Comparison of ENCODE assay signal across 8 cellular contexts in the genomic region with DNA sequence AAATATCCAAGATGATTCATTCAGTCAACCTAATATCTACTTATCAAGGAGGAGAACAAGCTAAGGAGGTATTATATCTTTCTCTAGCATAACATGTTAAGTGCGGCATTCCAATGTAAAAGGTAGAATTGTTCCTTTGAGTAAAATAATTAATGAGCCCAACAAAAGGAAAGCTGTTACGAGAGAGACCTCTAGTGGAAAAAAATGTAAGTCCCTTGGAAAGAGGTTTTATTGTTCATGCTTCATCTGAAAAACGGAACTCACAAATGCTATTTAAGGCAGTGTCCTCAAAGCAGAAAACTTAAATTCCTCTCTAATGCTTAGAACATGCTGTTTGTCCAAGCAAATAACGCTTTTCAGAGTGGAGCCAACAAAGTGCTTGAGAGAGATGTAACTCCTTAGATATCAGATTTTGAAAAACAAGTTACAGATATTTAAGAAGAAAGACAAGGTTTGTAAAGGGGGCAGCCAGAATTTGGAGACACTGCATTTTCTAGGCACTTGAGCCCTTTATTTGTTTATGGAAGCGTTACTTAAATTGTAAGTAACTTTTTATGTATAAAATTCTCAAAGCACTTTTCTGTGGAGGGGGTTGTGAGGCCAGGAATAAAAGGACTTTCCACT.
DNase-seq lines count a peak whose midpoint lies in the region; ATAC-seq and TF ChIP-seq lines count a peak whose summit lies in the region.

No MANE protein-coding gene starts in this region.

- no peak for TF ChIP-seq POLR2A in HCT116 (IDR thresholded peaks at IDR 0.05; ENCODE audit: borderline replicate concordance, extremely low read depth, insufficient read depth, insufficient read length)
- no peak for TF ChIP-seq POLR2A in right lobe of liver (IDR thresholded peaks at IDR 0.05)

- RAD21 ChIA-PET in HCT116 (lab: Charles Lee; ENCODE audit: low non-redundant PET in 1 of 2, low total read pairs in 2 of 2, uncharacterized antibody in 2 of 2, unreplicated experiment in 2 of 2) = no interaction called here

- H3K4me1 ChIP-seq in HCT116 (ENCODE audit: control insufficient read depth in 1 of 2, insufficient read depth in 2 of 2, low read length in 2 of 2) (peaks cover 0 to 7% of the 10 kb centered on the region in 2 experiments; a peak in 1 of 4 replicates), right lobe of liver (no peaks in the 10 kb centered on the region)

- H3K36me3 ChIP-seq in HCT116 (ENCODE audit: control insufficient read depth in 1 of 2, insufficient read depth in 2 of 2, low read length in 2 of 2) = no peaks in the 10 kb centered on the region
- no peaks in the 10 kb centered on the region for H3K36me3 ChIP-seq in right lobe of liver

- peak overlapping the region; percentile 26 for H3K4me2 ChIP-seq in HCT116 (ENCODE audit: low read length)

- BruUV-seq in HCT116 (replicated peaks; lab: Mats Ljungman, UMichigan) = no TSS peak

- CTCF ChIA-PET in HCT116 (lab: Charles Lee) = interaction anchor here (0.7 to 1.4 kb wide), 3 partner anchors 59 to 1884 kb away, joined by 3 to 4 read pairs (median 3); no protein-coding TSS in a partner anchor

- H3K4me3 ChIP-seq in HCT116 (replicated peaks in 1 of 2; ENCODE audit: low read depth in 1 of 2, low read length in 2 of 2) (no peak overlapping the region), astrocyte of the spinal cord (ENCODE audit: low read depth, low read length) (no peak overlapping the region), right lobe of liver (no peak overlapping the region)

- H3K27me3 ChIP-seq in HCT116 (ENCODE audit: insufficient read depth, low read length) (no peaks in the 10 kb centered on the region), right lobe of liver (peaks cover 0 to 3% of the 10 kb centered on the region in 2 donors)

- peak; percentile 58 to 72 (median 65); a peak in 5 of 6 replicates for TF ChIP-seq CTCF in HCT116 (IDR thresholded peaks at IDR 0.05 in 2 of 3, conservative IDR thresholded peaks at IDR 0.05 in 1 of 3; ENCODE audit: borderline replicate concordance in 1 of 3, insufficient read depth in 1 of 3, low read depth in 2 of 3, low read length in 2 of 3)
- peak; percentile 65 for TF ChIP-seq CTCF in astrocyte of the spinal cord (IDR thresholded peaks at IDR 0.05; ENCODE audit: low read depth, low read length)
- peak; percentile 33 to 64 (median 62) for TF ChIP-seq CTCF in right lobe of liver (IDR thresholded peaks at IDR 0.05)

- no peaks in the 10 kb centered on the region for H3K79me2 ChIP-seq in HCT116 (ENCODE audit: insufficient read depth, low read length)

- no peak overlapping the region for H3K27ac ChIP-seq in HCT116 (ENCODE audit: low read depth, low read length)
- no peak overlapping the region for H3K27ac ChIP-seq in right lobe of liver

- H3K9me2 ChIP-seq in HCT116 (ENCODE audit: insufficient read depth) = no peaks in the 10 kb centered on the region

- intact Hi-C loops in HCT116 (cut with micrococcal nuclease) (loop anchor here (1.0 to 10.0 kb wide), 2 partner anchors 1828 to 1886 kb away; no protein-coding TSS in a partner anchor), right lobe of liver (cut with DNase I) (no loop called here)

- H3K9me3 ChIP-seq in HCT116 (ENCODE audit: control insufficient read depth in 1 of 2, insufficient read depth in 1 of 2, low read depth in 1 of 2, low read length in 2 of 2) (no peaks in the 10 kb centered on the region), right lobe of liver (no peaks in the 10 kb centered on the region)

- peak; percentile 60 for DNase-seq in ELR (ENCODE audit: low read depth)
- peak; percentile 41 for DNase-seq in HCT116 (ENCODE audit: low read depth, low spot score)
- DNase-seq in NCI-H2196 (lab: John Stamatoyannopoulos, UW; ENCODE audit: unreplicated experiment) = peak; percentile 36
- peak; percentile 61 for DNase-seq in astrocyte of the spinal cord (ENCODE audit: low read depth, low spot score)
- DNase-seq in right lobe of liver = no peak
- DNase-seq in stimulated activated CD8-positive, alpha-beta memory T cell treated with anti-CD3 and anti-CD28 coated beads, Interleukin-4, amount 100 ng/mL, for 48 hours = no peak
- DNase-seq in activated CD4-positive, alpha-beta T cell treated with anti-CD3 and anti-CD28 coated beads, Interleukin-2, amount 50 U/mL, for 4 hours = no peak

- ATAC-seq in HCT116 (peak; percentile 75), right lobe of liver (peak; percentile 29 to 71 (median 58)), HG03457 (IDR thresholded peaks at IDR 0.05; ENCODE audit: unreplicated experiment) (no peak)

- no peak overlapping the region for H3K9ac ChIP-seq in HCT116 (ENCODE audit: low read length)

- peak overlapping the region; percentile 92 for H2AFZ ChIP-seq in HCT116 (ENCODE audit: low read depth, low read length, poor library complexity, severe bottlenecking)

- 2% methylated on average over 5 of the region's 5 CpGs for WGBS in right lobe of liver (ENCODE audit: insufficient coverage, low coverage, low lambda C conversion rate, missing lambda C conversion rate)

- TF ChIP-seq RAD21 in HCT116 (IDR thresholded peaks at IDR 0.05; ENCODE audit: low read depth) = peak; percentile 80

- no peaks in the 10 kb centered on the region for H4K20me1 ChIP-seq in HCT116 (ENCODE audit: insufficient read depth)

- POLR2A ChIA-PET in HCT116 (lab: Charles Lee) = no interaction called here

- in situ Hi-C loops in astrocyte of the spinal cord (cut with HindIII; ENCODE audit: low sequenced_read_pairs) = no loop called here

TF ChIP-seq in HCT116, 20 proteins besides CTCF, POLR2A, EP300 and RAD21:
- peak; percentile 70 for TF ChIP-seq SRF (IDR thresholded peaks at IDR 0.05; ENCODE audit: low read depth)
- TF ChIP-seq, protein P1, sequence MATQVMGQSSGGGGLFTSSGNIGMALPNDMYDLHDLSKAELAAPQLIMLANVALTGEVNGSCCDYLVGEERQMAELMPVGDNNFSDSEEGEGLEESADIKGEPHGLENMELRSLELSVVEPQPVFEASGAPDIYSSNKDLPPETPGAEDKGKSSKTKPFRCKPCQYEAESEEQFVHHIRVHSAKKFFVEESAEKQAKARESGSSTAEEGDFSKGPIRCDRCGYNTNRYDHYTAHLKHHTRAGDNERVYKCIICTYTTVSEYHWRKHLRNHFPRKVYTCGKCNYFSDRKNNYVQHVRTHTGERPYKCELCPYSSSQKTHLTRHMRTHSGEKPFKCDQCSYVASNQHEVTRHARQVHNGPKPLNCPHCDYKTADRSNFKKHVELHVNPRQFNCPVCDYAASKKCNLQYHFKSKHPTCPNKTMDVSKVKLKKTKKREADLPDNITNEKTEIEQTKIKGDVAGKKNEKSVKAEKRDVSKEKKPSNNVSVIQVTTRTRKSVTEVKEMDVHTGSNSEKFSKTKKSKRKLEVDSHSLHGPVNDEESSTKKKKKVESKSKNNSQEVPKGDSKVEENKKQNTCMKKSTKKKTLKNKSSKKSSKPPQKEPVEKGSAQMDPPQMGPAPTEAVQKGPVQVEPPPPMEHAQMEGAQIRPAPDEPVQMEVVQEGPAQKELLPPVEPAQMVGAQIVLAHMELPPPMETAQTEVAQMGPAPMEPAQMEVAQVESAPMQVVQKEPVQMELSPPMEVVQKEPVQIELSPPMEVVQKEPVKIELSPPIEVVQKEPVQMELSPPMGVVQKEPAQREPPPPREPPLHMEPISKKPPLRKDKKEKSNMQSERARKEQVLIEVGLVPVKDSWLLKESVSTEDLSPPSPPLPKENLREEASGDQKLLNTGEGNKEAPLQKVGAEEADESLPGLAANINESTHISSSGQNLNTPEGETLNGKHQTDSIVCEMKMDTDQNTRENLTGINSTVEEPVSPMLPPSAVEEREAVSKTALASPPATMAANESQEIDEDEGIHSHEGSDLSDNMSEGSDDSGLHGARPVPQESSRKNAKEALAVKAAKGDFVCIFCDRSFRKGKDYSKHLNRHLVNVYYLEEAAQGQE (IDR thresholded peaks at IDR 0.05; ENCODE audit: low read depth) = no peak

Comparison
In these comparisons a context has a peak if more than half of its experiments do, and no peak if none do; other contexts are left out.
1. DNase-seq: peak in ELR (single experiment), HCT116 (single experiment), NCI-H2196 (single experiment) and astrocyte of the spinal cord (single experiment); none in right lobe of liver (0 of 3), stimulated activated CD8-positive, alpha-beta memory T cell treated with anti-CD3 and anti-CD28 coated beads, Interleukin-4, amount 100 ng/mL, for 48 hours (single experiment) and activated CD4-positive, alpha-beta T cell treated with anti-CD3 and anti-CD28 coated beads, Interleukin-2, amount 50 U/mL, for 4 hours (0 of 2).
2. Peak in every context shown above with its lines, with median percentiles within 50 percentile points of each other: CTCF ChIP-seq.